22 cellular contexts compared by ENCODE assay signal in the genomic region with DNA sequence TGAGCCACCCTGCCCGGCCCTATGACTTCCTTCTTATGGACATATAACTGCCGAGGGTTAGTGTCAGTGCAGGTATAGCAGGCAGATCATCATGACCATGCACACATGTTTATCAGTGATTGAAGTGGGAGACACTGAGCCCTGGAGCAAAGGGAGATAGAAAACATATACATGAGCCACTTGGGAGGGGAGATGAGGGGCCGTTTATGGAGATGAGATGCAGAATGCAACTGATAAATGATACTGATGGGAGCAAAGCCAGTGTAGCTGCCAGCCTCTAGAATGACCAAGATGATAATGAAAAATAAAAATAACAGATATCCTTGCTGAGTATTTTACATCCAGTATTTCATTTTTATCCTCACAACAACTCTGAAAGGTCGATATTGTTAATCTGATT.
"Had no signal": no experiment of that assay in that cellular context is flagged by ENCODE, and none has a peak within 500 bp of the region (broad histone marks: within the 10 kb centered on the region; RNA-seq: fewer than 3 reads in every experiment).

No MANE protein-coding gene starts in this region.

- ATAC-seq: effector memory CD8-positive, alpha-beta T cell; esophagus mucosa; foreskin keratinocyte; gastroesophageal sphincter; heart right ventricle; left cardiac atrium; left lung; left ventricle myocardium superior; lower lobe of right lung; mucosa of descending colon; naive thymus-derived CD8-positive, alpha-beta T cell had no signal

- H3K27me3 Mint-ChIP-seq: dendritic cell treated with granulocyte-macrophage colony-stimulating factor and Interleukin-4, amounts not matched to agents 40 ng/mL and 50 ng/mL, for 4 days had no signal

- DNase-seq: colonic mucosa; cortex of kidney; effector CD8-positive, alpha-beta T cell; effector memory CD8-positive, alpha-beta T cell; endodermal cell; erythroblast; foreskin keratinocyte; heart right ventricle; hippocampal formation; left cardiac atrium; left lung; left ventricle myocardium superior; lower lobe of right lung; mesenchymal stem cell; mucosa of descending colon; naive B cell; naive thymus-derived CD8-positive, alpha-beta T cell had no signal

- H3K4me3 ChIP-seq: colonic mucosa, gastroesophageal sphincter, heart right ventricle, left lung, lower lobe of right lung, mucosa of descending colon had no signal

- H3K27me3 ChIP-seq: colonic mucosa, foreskin keratinocyte, gastroesophageal sphincter, left lung had no signal

- H3K27ac ChIP-seq: colonic mucosa, epithelial cell of prostate, foreskin keratinocyte, gastroesophageal sphincter, heart right ventricle, left lung, lower lobe of right lung had no signal

- H3K4me1 Mint-ChIP-seq: naive B cell had no signal

- H3K27ac Mint-ChIP-seq: dendritic cell treated with granulocyte-macrophage colony-stimulating factor and Interleukin-4, amounts not matched to agents 40 ng/mL and 50 ng/mL, for 4 days; effector memory CD8-positive, alpha-beta T cell; endodermal cell; mesothelial cell of epicardium; naive B cell; naive thymus-derived CD8-positive, alpha-beta T cell had no signal

- H3K36me3 Mint-ChIP-seq: mesothelial cell of epicardium; naive B cell; naive thymus-derived CD8-positive, alpha-beta T cell had no signal

- H3K4me1 ChIP-seq: colonic mucosa, foreskin keratinocyte, gastroesophageal sphincter, heart right ventricle, left lung, lower lobe of right lung had no signal

- H3K9me3 Mint-ChIP-seq: dendritic cell treated with granulocyte-macrophage colony-stimulating factor and Interleukin-4, amounts not matched to agents 40 ng/mL and 50 ng/mL, for 4 days; endodermal cell; mesothelial cell of epicardium; naive B cell; naive thymus-derived CD8-positive, alpha-beta T cell had no signal

- H3K4me3 Mint-ChIP-seq: dendritic cell treated with granulocyte-macrophage colony-stimulating factor and Interleukin-4, amounts not matched to agents 40 ng/mL and 50 ng/mL, for 4 days; effector memory CD8-positive, alpha-beta T cell; endodermal cell; mesothelial cell of epicardium; naive B cell; naive thymus-derived CD8-positive, alpha-beta T cell had no signal

- H3K9me3 ChIP-seq: colonic mucosa, gastroesophageal sphincter, heart right ventricle, left lung, lower lobe of right lung, mucosa of descending colon had no signal

- H3K36me3 ChIP-seq: colonic mucosa, gastroesophageal sphincter, heart right ventricle, left lung, lower lobe of right lung had no signal
